10 cellular contexts compared by ENCODE assay signal in the genomic region with DNA sequence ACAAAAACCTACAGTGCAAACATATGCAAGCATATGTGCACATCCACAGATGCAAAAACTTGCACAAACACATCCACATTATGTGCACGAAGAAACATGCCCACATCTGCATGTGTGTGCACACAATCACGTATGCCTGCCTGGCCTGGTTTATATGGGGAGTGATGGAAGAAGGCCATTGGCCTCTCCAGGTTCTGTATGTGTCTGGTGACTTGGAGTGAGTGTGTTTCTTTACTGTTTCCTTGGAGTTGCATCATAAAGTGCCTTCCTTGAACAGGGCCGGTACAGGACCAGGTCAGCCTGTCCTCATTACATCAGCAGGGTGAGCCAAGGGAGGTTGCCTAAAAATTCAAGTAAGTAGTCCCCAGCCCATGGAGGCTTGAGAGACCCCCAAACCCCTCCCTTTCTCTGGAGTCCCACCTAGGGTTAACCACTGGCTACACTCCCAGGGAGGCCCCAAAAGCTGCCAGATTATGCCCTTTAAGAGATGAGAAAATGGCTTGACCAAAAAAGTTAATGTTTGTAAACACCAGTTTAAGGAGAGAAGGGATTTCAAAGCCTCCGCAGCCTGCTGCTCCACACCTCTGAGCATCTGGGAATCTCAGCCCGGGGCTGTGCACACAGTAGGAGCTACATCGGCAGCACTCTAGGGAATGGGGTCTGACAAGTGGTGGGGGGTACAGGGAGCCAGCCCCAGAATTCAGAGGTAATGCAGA.
DNase-seq lines count a peak whose midpoint lies in the region; TF ChIP-seq lines count a peak whose summit lies in the region.
"Had no signal": no experiment of that assay in that cellular context is flagged by ENCODE, and none has a peak within 500 bp of the region (broad histone marks: within the 10 kb centered on the region; RNA-seq: fewer than 3 reads in every experiment).

No MANE protein-coding gene starts in this region.

- no peaks in the 10 kb centered on the region for H3K79me2 ChIP-seq in GM23248 (ENCODE audit: insufficient read depth)
- no peaks in the 10 kb centered on the region for H3K79me2 ChIP-seq in smooth muscle cell (ENCODE audit: low read depth)

- H2AFZ ChIP-seq in GM23248 (peak overlapping the region; percentile 67), smooth muscle cell (ENCODE audit: low read depth) (no peak overlapping the region)

- DNase-seq in GM23248 (peak; percentile 79), NCI-H69 (lab: John Stamatoyannopoulos, UW) (peak; percentile 56), erythroblast (lab: John Stamatoyannopoulos, UW) (peak; percentile 82 to 91), smooth muscle cell (lab: John Stamatoyannopoulos, UW; ENCODE audit: unreplicated experiment) (no peak), RPMI8226 (no peak), spleen (no peak), COR-L47 (lab: John Stamatoyannopoulos, UW) (no peak)
- DNase-seq: GDM1, SIG-M5 had no signal

- H3K9me2 ChIP-seq in GM23248 (ENCODE audit: insufficient read depth), result no peaks in the 10 kb centered on the region

- H3K9ac ChIP-seq in GM23248 (peak overlapping the region; percentile 37), smooth muscle cell (ENCODE audit: low read depth) (peak overlapping the region; percentile 35)

- TF ChIP-seq CTCF in smooth muscle cell (IDR thresholded peaks at IDR 0.05; ENCODE audit: borderline replicate concordance, insufficient read depth, poor library complexity, severe bottlenecking) (no peak), spleen (IDR thresholded peaks at IDR 0.05 in 8 of 11, conservative IDR thresholded peaks at IDR 0.05 in 3 of 11) (no peak)

- H3K4me3 ChIP-seq in GM23248, result 0 out of 2 replicates have a peak overlapping the region, but pooled peaks have one; percentile 24
- H3K4me3 ChIP-seq in smooth muscle cell, result no peak overlapping the region
- H3K4me3 ChIP-seq in spleen, result no peak overlapping the region
- H3K4me3 ChIP-seq: psoas muscle had no signal

- H3K27me3 ChIP-seq in GM23248 (replicated peaks; ENCODE audit: insufficient read depth) (no peaks in the 10 kb centered on the region), smooth muscle cell (ENCODE audit: low read depth) (no peaks in the 10 kb centered on the region), spleen (replicated peaks in 1 of 7) (peaks cover 0 to 5% (median 0%) of the 10 kb centered on the region in 7 donors)

- no peaks in the 10 kb centered on the region for H3K36me3 ChIP-seq in GM23248 (ENCODE audit: low read depth)
- H3K36me3 ChIP-seq in smooth muscle cell (ENCODE audit: low read depth), result no peaks in the 10 kb centered on the region
- no peaks in the 10 kb centered on the region for H3K36me3 ChIP-seq in spleen

- H3K9me3 ChIP-seq in GM23248 (ENCODE audit: low read depth) (no peaks in the 10 kb centered on the region), smooth muscle cell (replicated peaks; ENCODE audit: low read depth) (no peaks in the 10 kb centered on the region), spleen (no peaks in the 10 kb centered on the region)
- H3K9me3 ChIP-seq: psoas muscle had no signal

- H3K4me1 ChIP-seq in GM23248 (ENCODE audit: insufficient read depth) (peaks cover 17% of the 10 kb centered on the region), smooth muscle cell (ENCODE audit: low read depth) (peaks cover 26% of the 10 kb centered on the region), spleen (peaks cover 0 to 7% (median 3%) of the 10 kb centered on the region in 6 donors)
- H3K4me1 ChIP-seq: psoas muscle had no signal

- peak overlapping the region; percentile 37 for H3K4me2 ChIP-seq in GM23248 (ENCODE audit: unreplicated experiment)
- peak overlapping the region; percentile 53 for H3K4me2 ChIP-seq in smooth muscle cell

- in situ Hi-C loops in GM23248 (cut with MboI), result no loop called here

- H4K20me1 ChIP-seq in GM23248 (ENCODE audit: insufficient read depth) (no peaks in the 10 kb centered on the region), smooth muscle cell (ENCODE audit: low read depth) (no peaks in the 10 kb centered on the region)

- H3K27ac ChIP-seq in GM23248 (peak overlapping the region; percentile 13; the same call in 1 of the 2 replicates), smooth muscle cell (ENCODE audit: low read depth) (peak overlapping the region; percentile 57), spleen (no peak overlapping the region)
- H3K27ac ChIP-seq: psoas muscle had no signal

- H3F3A ChIP-seq in GM23248 (ENCODE audit: insufficient read depth) (no peaks in the 10 kb centered on the region), smooth muscle cell (ENCODE audit: low read depth) (no peaks in the 10 kb centered on the region)

- peak; percentile 67 for TF ChIP-seq POLR2A in erythroblast (IDR thresholded peaks at IDR 0.05; ENCODE audit: low read length)
- no peak for TF ChIP-seq POLR2A in spleen (IDR thresholded peaks at IDR 0.05)

- intact Hi-C loops in spleen (cut with DNase I; ENCODE audit: low total_unique reads), result no loop called here

- 44 to 46% methylated on average over 6 of the region's 6 CpGs for WGBS in GM23248 (ENCODE audit: low coverage in 1 of 2, low lambda C conversion rate in 2 of 2, missing lambda C conversion rate in 2 of 2), 2 experiments
- 42% methylated on average over 6 of the region's 6 CpGs for WGBS in smooth muscle cell (ENCODE audit: low lambda C conversion rate)
- WGBS in spleen, 5 donors, result 77 to 85% (median 83%) methylated on average over 6 of the region's 6 CpGs

Comparison
In these comparisons a context has a peak if more than half of its experiments do, and no peak if none do; other contexts are left out.
1. DNase-seq: peak in GM23248 (single experiment), NCI-H69 (single experiment) and erythroblast (2 of 2); none in smooth muscle cell (single experiment), RPMI8226 (single experiment), spleen (single experiment) and COR-L47 (single experiment).
2. H3K27ac ChIP-seq: peak in GM23248 (single experiment) and smooth muscle cell (single experiment); none in spleen (0 of 8).